21 cellular contexts compared by ENCODE assay signal in the genomic region with DNA sequence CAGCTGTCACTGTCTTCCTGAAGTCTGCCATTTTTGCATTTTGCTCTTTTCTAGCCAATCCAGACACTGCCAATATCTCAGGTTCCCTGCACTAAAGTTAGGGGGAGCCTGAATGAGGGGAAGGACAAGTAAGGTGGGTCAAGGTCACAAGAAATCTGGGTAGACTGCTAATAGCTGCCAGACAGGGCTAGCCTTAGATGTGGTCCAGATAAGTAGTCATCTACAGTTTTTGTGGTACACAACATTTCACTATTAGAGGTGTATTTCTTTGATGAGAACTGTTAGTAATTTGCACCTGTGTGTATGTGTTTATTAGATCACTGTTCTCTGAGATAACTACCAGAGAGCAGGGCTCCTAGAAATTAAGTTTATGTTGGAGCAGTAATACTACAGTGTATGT. TPM values are rescaled to one million over a fixed set of nuclear protein-coding genes. Genes with fewer than 3 reads are reported as not detected.
DNase-seq lines count a peak whose midpoint lies in the region; ATAC-seq and TF ChIP-seq lines count a peak whose summit lies in the region.
"Had no signal": no experiment of that assay in that cellular context is flagged by ENCODE, and none has a peak within 500 bp of the region (broad histone marks: within the 10 kb centered on the region; RNA-seq: fewer than 3 reads in every experiment).

No MANE protein-coding gene starts in this region.

- TF ChIP-seq CTCF in DND-41 (IDR thresholded peaks at IDR 0.05; ENCODE audit: borderline replicate concordance, extremely low read depth, low read length, poor library complexity, severe bottlenecking): no peak
- no peak for TF ChIP-seq CTCF in tibial nerve (IDR thresholded peaks at IDR 0.05)
- no peak for TF ChIP-seq CTCF in PC-9 (conservative IDR thresholded peaks at IDR 0.05)

- TF ChIP-seq EP300 in tibial nerve (IDR thresholded peaks at IDR 0.05): no peak

- no TSS peak for BruUV-seq in PC-9 (replicated peaks; lab: Mats Ljungman, UMichigan)

- H3K9me3 Mint-ChIP-seq in activated naive CD8-positive, alpha-beta T cell (ENCODE audit: low read depth): no peaks in the 10 kb centered on the region
- no peaks in the 10 kb centered on the region for H3K9me3 Mint-ChIP-seq in activated naive CD8-positive, alpha-beta T cell treated with anti-CD3 and anti-CD28 coated beads for 36 hours
- no peaks in the 10 kb centered on the region for H3K9me3 Mint-ChIP-seq in activated naive CD8-positive, alpha-beta T cell treated with anti-CD3 and anti-CD28 coated beads, Interleukin-2, amount 50 U/mL, for 24 hours
- peaks cover 3% of the 10 kb centered on the region for H3K9me3 Mint-ChIP-seq in stimulated activated memory B cell treated with anti-CD40 and anti-IgM and Interleukin-4, amounts not matched to agents 10 μg/mL and 1 μg/mL and 100 μg/mL, for 72 hours
- H3K9me3 Mint-ChIP-seq: CD4-positive, CD25-positive, alpha-beta regulatory T cell; CD8-positive, alpha-beta T cell; GM23338; H9 had no signal

- H3K9me2 ChIP-seq in PC-9 (ENCODE audit: insufficient read depth): no peaks in the 10 kb centered on the region

- H3K4me3 Mint-ChIP-seq in activated naive CD8-positive, alpha-beta T cell: no peak overlapping the region
- no peak overlapping the region for H3K4me3 Mint-ChIP-seq in activated naive CD8-positive, alpha-beta T cell treated with anti-CD3 and anti-CD28 coated beads for 36 hours
- H3K4me3 Mint-ChIP-seq in activated naive CD8-positive, alpha-beta T cell treated with anti-CD3 and anti-CD28 coated beads, Interleukin-2, amount 50 U/mL, for 24 hours: no peak overlapping the region
- H3K4me3 Mint-ChIP-seq in stimulated activated memory B cell treated with anti-CD40 and anti-IgM and Interleukin-4, amounts not matched to agents 10 μg/mL and 1 μg/mL and 100 μg/mL, for 72 hours: no peak overlapping the region
- H3K4me3 Mint-ChIP-seq: B cell; CD4-positive, CD25-positive, alpha-beta regulatory T cell; CD8-positive, alpha-beta T cell; GM23338; H9 had no signal

- H2AFZ ChIP-seq in DND-41 (ENCODE audit: low read depth, low read length) (no peak overlapping the region), PC-9 (no peak overlapping the region)
- H2AFZ ChIP-seq: GM23338 had no signal

- H3K27ac ChIP-seq in DND-41 (ENCODE audit: low read length): no peak overlapping the region
- H3K27ac ChIP-seq in tibial nerve: no peak overlapping the region
- no peak overlapping the region for H3K27ac ChIP-seq in PC-9
- H3K27ac ChIP-seq: 22Rv1, BLaER1, C4-2B had no signal

- DNase-seq in activated naive CD8-positive, alpha-beta T cell treated with anti-CD3 and anti-CD28 coated beads for 36 hours: no peak
- DNase-seq in DND-41 (no peak), tibial nerve (ENCODE audit: low spot score in 2 of 2) (no peak), PC-9 (no peak)
- no peak for DNase-seq in activated naive CD8-positive, alpha-beta T cell treated with anti-CD3 and anti-CD28 coated beads, Interleukin-2, amount 50 U/mL, for 24 hours
- DNase-seq in activated CD4-positive, CD25-positive, alpha-beta regulatory T cell treated with anti-CD3 and anti-CD28 coated beads, Interleukin-2, amount 50 U/mL, for 72 hours: no peak
- DNase-seq: Caco-2; CD4-positive, CD25-positive, alpha-beta regulatory T cell; CD8-positive, alpha-beta T cell; DMS153; EL; GDM1; H9 had no signal

- no peaks in the 10 kb centered on the region for H3K4me1 Mint-ChIP-seq in activated naive CD8-positive, alpha-beta T cell (ENCODE audit: low read depth)
- peaks cover 23% of the 10 kb centered on the region for H3K4me1 Mint-ChIP-seq in activated naive CD8-positive, alpha-beta T cell treated with anti-CD3 and anti-CD28 coated beads for 36 hours
- peaks cover 47% of the 10 kb centered on the region for H3K4me1 Mint-ChIP-seq in activated naive CD8-positive, alpha-beta T cell treated with anti-CD3 and anti-CD28 coated beads, Interleukin-2, amount 50 U/mL, for 24 hours
- peaks cover 21% of the 10 kb centered on the region for H3K4me1 Mint-ChIP-seq in stimulated activated memory B cell treated with anti-CD40 and anti-IgM and Interleukin-4, amounts not matched to agents 10 μg/mL and 1 μg/mL and 100 μg/mL, for 72 hours

- H3K27me3 ChIP-seq in DND-41 (ENCODE audit: insufficient read depth, low read length, poor library complexity) (no peaks in the 10 kb centered on the region), tibial nerve (peaks cover 0 to 8% of the 10 kb centered on the region in 2 donors), PC-9 (ENCODE audit: insufficient read depth, low read depth) (no peaks in the 10 kb centered on the region)

- POLR2A ChIA-PET in PC-9 (lab: Charles Lee; ENCODE audit: unreplicated experiment): no interaction called here

- H3K27ac Mint-ChIP-seq in activated naive CD8-positive, alpha-beta T cell: peak overlapping the region; percentile 16
- H3K27ac Mint-ChIP-seq in activated naive CD8-positive, alpha-beta T cell treated with anti-CD3 and anti-CD28 coated beads for 36 hours: no peak overlapping the region
- H3K27ac Mint-ChIP-seq in activated naive CD8-positive, alpha-beta T cell treated with anti-CD3 and anti-CD28 coated beads, Interleukin-2, amount 50 U/mL, for 24 hours: peak overlapping the region; percentile 27
- peak overlapping the region; percentile 40 for H3K27ac Mint-ChIP-seq in stimulated activated memory B cell treated with anti-CD40 and anti-IgM and Interleukin-4, amounts not matched to agents 10 μg/mL and 1 μg/mL and 100 μg/mL, for 72 hours
- H3K27ac Mint-ChIP-seq: B cell; CD4-positive, CD25-positive, alpha-beta regulatory T cell; CD8-positive, alpha-beta T cell; GM23338 had no signal

- H3F3A ChIP-seq in PC-9 (ENCODE audit: insufficient read depth, low read depth): no peaks in the 10 kb centered on the region

- H3K27me3 Mint-ChIP-seq in activated naive CD8-positive, alpha-beta T cell: no peaks in the 10 kb centered on the region
- no peaks in the 10 kb centered on the region for H3K27me3 Mint-ChIP-seq in activated naive CD8-positive, alpha-beta T cell treated with anti-CD3 and anti-CD28 coated beads for 36 hours
- H3K27me3 Mint-ChIP-seq in activated naive CD8-positive, alpha-beta T cell treated with anti-CD3 and anti-CD28 coated beads, Interleukin-2, amount 50 U/mL, for 24 hours: no peaks in the 10 kb centered on the region
- no peaks in the 10 kb centered on the region for H3K27me3 Mint-ChIP-seq in stimulated activated memory B cell treated with anti-CD40 and anti-IgM and Interleukin-4, amounts not matched to agents 10 μg/mL and 1 μg/mL and 100 μg/mL, for 72 hours
- H3K27me3 Mint-ChIP-seq: B cell; CD4-positive, CD25-positive, alpha-beta regulatory T cell had no signal

- H3K79me2 ChIP-seq in DND-41 (ENCODE audit: insufficient read depth, low read length) (no peaks in the 10 kb centered on the region), PC-9 (ENCODE audit: low read depth) (no peaks in the 10 kb centered on the region)

- CTCF ChIA-PET in PC-9 (lab: Charles Lee): no interaction called here

- H4K20me1 ChIP-seq in DND-41 (ENCODE audit: insufficient read depth, low read length) (no peaks in the 10 kb centered on the region), PC-9 (ENCODE audit: insufficient read depth) (no peaks in the 10 kb centered on the region)
- H4K20me1 ChIP-seq: BLaER1 had no signal

- ATAC-seq in DND-41 (ENCODE audit: insufficient read depth, low read depth): peak; percentile 22; the same call in 1 of the 3 replicates
- ATAC-seq in activated naive CD8-positive, alpha-beta T cell treated with anti-CD3 and anti-CD28 coated beads, Interleukin-2, amount 50 U/mL, for 24 hours: no peak
- no peak for ATAC-seq in stimulated activated memory B cell treated with anti-CD40 and anti-IgM and Interleukin-4, amounts not matched to agents 10 μg/mL and 1 μg/mL and 100 μg/mL, for 72 hours
- ATAC-seq: CD8-positive, alpha-beta T cell; GM23338; HCT116 had no signal

- no peaks in the 10 kb centered on the region for H3K4me1 ChIP-seq in DND-41 (ENCODE audit: insufficient read depth, low read length)
- H3K4me1 ChIP-seq in tibial nerve: no peaks in the 10 kb centered on the region
- H3K4me1 ChIP-seq in PC-9 (replicated peaks; ENCODE audit: insufficient read depth): no peaks in the 10 kb centered on the region
- H3K4me1 ChIP-seq: Caco-2 had no signal

- peaks cover 2% of the 10 kb centered on the region for H3K36me3 Mint-ChIP-seq in activated naive CD8-positive, alpha-beta T cell
- H3K36me3 Mint-ChIP-seq in activated naive CD8-positive, alpha-beta T cell treated with anti-CD3 and anti-CD28 coated beads for 36 hours: no peaks in the 10 kb centered on the region
- no peaks in the 10 kb centered on the region for H3K36me3 Mint-ChIP-seq in activated naive CD8-positive, alpha-beta T cell treated with anti-CD3 and anti-CD28 coated beads, Interleukin-2, amount 50 U/mL, for 24 hours (ENCODE audit: low read depth)
- no peaks in the 10 kb centered on the region for H3K36me3 Mint-ChIP-seq in stimulated activated memory B cell treated with anti-CD40 and anti-IgM and Interleukin-4, amounts not matched to agents 10 μg/mL and 1 μg/mL and 100 μg/mL, for 72 hours
- H3K36me3 Mint-ChIP-seq: CD4-positive, CD25-positive, alpha-beta regulatory T cell; CD8-positive, alpha-beta T cell had no signal

- H3K4me2 ChIP-seq in DND-41 (ENCODE audit: insufficient read depth, low read length) (no peak overlapping the region), PC-9 (no peak overlapping the region)
- H3K4me2 ChIP-seq: BLaER1 had no signal

- no peaks in the 10 kb centered on the region for H3K36me3 ChIP-seq in DND-41 (ENCODE audit: insufficient read depth, low read length)
- no peaks in the 10 kb centered on the region for H3K36me3 ChIP-seq in tibial nerve
- no peaks in the 10 kb centered on the region for H3K36me3 ChIP-seq in PC-9 (ENCODE audit: low read depth)
- H3K36me3 ChIP-seq: BLaER1 had no signal

- no peak overlapping the region for H3K4me3 ChIP-seq in DND-41 (ENCODE audit: low read depth in 1 of 2, low read length in 2 of 2)
- H3K4me3 ChIP-seq in tibial nerve: no peak overlapping the region
- H3K4me3 ChIP-seq in PC-9: no peak overlapping the region
- H3K4me3 ChIP-seq: BLaER1, GM23338 had no signal

- no peak overlapping the region for H3K9ac ChIP-seq in DND-41 (ENCODE audit: low read depth, low read length)
- H3K9ac ChIP-seq: BLaER1 had no signal

- H3K9me3 ChIP-seq in DND-41 (ENCODE audit: insufficient read depth, low read length, severe bottlenecking): no peaks in the 10 kb centered on the region
- H3K9me3 ChIP-seq in tibial nerve: no peaks in the 10 kb centered on the region
- H3K9me3 ChIP-seq in PC-9 (ENCODE audit: insufficient read depth, low read depth): no peaks in the 10 kb centered on the region
- H3K9me3 ChIP-seq: Caco-2 had no signal

- intact Hi-C loops in PC-9 (cut with micrococcal nuclease; ENCODE audit: unreplicated experiment): no loop called here

- TF ChIP-seq POLR2A in tibial nerve (IDR thresholded peaks at IDR 0.05): no peak

RNA-seq across cellular contexts. Expression of a gene that starts 9.4 kb away (rescaled TPM):
- total RNA-seq in activated naive CD8-positive, alpha-beta T cell treated with anti-CD3 and anti-CD28 coated beads for 36 hours: under 1 TPM; 0.44 to 0.70 TPM
- total RNA-seq in tibial nerve (not detected), PC-9 (2021) (not detected in 2 replicates)
- total RNA-seq: B cell; Caco-2; CD8-positive, alpha-beta T cell had no signal
